Comparison of ENCODE assay signal across 19 cellular contexts in genomic region chrX:93319604-93320003, GRCh38.
DNase-seq lines count a peak whose midpoint lies in the region; ATAC-seq and TF ChIP-seq lines count a peak whose summit lies in the region.
"Had no signal": no experiment of that assay in that cellular context is flagged by ENCODE, and none has a peak within 500 bp of the region (broad histone marks: within the 10 kb centered on the region; RNA-seq: fewer than 3 reads in every experiment).

No MANE protein-coding gene starts in this region.

- H3K27me3 ChIP-seq in H9 (ENCODE audit: insufficient read depth, low read length): no peaks in the 10 kb centered on the region; the same call in 1 of the 2 replicates
- no peaks in the 10 kb centered on the region for H3K27me3 ChIP-seq in endodermal cell (ENCODE audit: control insufficient read depth, insufficient read depth, low read length, poor library complexity, severe bottlenecking)

- H2AFZ ChIP-seq in H9 (ENCODE audit: low read length): no peak overlapping the region

- H3K4me3 ChIP-seq in endodermal cell (ENCODE audit: low read length): no peak overlapping the region
- H3K4me3 ChIP-seq: A549, BLaER1 had no signal

- no CpG with 5 or more reads among the region's 5 CpGs for WGBS in H9 (ENCODE audit: extremely low coverage, insufficient read length, low lambda C conversion rate)
- WGBS in endodermal cell (ENCODE audit: insufficient coverage in 1 of 2, insufficient read length in 1 of 2), 2 experiments: 78% methylated on average over 5 of the region's 5 CpGs; no CpG with 5 or more reads in 1 of the 2 experiments

- H4K20me1 ChIP-seq in H9 (ENCODE audit: control insufficient read depth, insufficient read depth, insufficient read length): no peaks in the 10 kb centered on the region
- H4K20me1 ChIP-seq: BLaER1 had no signal

- no peak overlapping the region for H3K14ac ChIP-seq in H9 (ENCODE audit: insufficient read depth, low read length)

- H2BK12ac ChIP-seq in H9 (ENCODE audit: insufficient read length, low read depth, low read length): no peak overlapping the region

- no peaks in the 10 kb centered on the region for H3K36me3 ChIP-seq in endodermal cell (ENCODE audit: control insufficient read depth, insufficient read depth, low read length)
- H3K36me3 ChIP-seq: BLaER1 had no signal

- TF ChIP-seq CTCF in H9 (conservative IDR thresholded peaks at IDR 0.05) (no peak), endodermal cell (conservative IDR thresholded peaks at IDR 0.05) (no peak), nephron progenitor cell (IDR thresholded peaks at IDR 0.05) (no peak)

- H3K9ac ChIP-seq in H9 (ENCODE audit: extremely low read depth, insufficient read length, low read length) (no peak overlapping the region), endodermal cell (ENCODE audit: extremely low read depth, low read length, poor library complexity, severe bottlenecking) (no peak overlapping the region)
- H3K9ac ChIP-seq: BLaER1 had no signal

- H3K4me2 ChIP-seq in H9 (ENCODE audit: insufficient read depth, insufficient read length, low read length): no peak overlapping the region
- H3K4me2 ChIP-seq: A549, BLaER1 had no signal

- H3K79me2 ChIP-seq in H9 (ENCODE audit: insufficient read depth, low read length): no peaks in the 10 kb centered on the region

- no peak overlapping the region for H4K8ac ChIP-seq in H9 (replicated peaks; ENCODE audit: insufficient read length, low read depth, low read length)

- ATAC-seq in activated CD4-positive, alpha-beta T cell treated with anti-CD3 and anti-CD28 coated beads for 36 hours: no peak
- no peak for ATAC-seq in GM18517 (IDR thresholded peaks at IDR 0.05; ENCODE audit: unreplicated experiment)
- ATAC-seq: A549 had no signal

- H3K9me3 Mint-ChIP-seq in H9 (peaks cover 13 to 22% of the 10 kb centered on the region in 2 experiments), endodermal cell (peaks cover 20% of the 10 kb centered on the region), nephron progenitor cell (peaks cover 23% of the 10 kb centered on the region)
- peaks cover 5% of the 10 kb centered on the region for H3K9me3 Mint-ChIP-seq in activated CD4-positive, alpha-beta T cell treated with anti-CD3 and anti-CD28 coated beads for 36 hours (ENCODE audit: low read depth)

- intact Hi-C loops in activated CD4-positive, alpha-beta T cell treated with anti-CD3 and anti-CD28 coated beads for 36 hours (cut with DNase I, micrococcal nuclease): no loop called here

- H3K23me2 ChIP-seq in H9 (ENCODE audit: insufficient read length, low read depth, low read length, poor library complexity, severe bottlenecking): no peaks in the 10 kb centered on the region

- no peak overlapping the region for H3K56ac ChIP-seq in H9 (ENCODE audit: insufficient read length, low read depth, low read length)

- H3K4me3 Mint-ChIP-seq in H9 (no peak overlapping the region), endodermal cell (no peak overlapping the region), nephron progenitor cell (no peak overlapping the region)
- H3K4me3 Mint-ChIP-seq in activated CD4-positive, alpha-beta T cell treated with anti-CD3 and anti-CD28 coated beads for 36 hours: no peak overlapping the region
- H3K4me3 Mint-ChIP-seq: CD14-positive monocyte; CD4-positive, alpha-beta memory T cell had no signal

- no peak overlapping the region for H2AK5ac ChIP-seq in H9 (ENCODE audit: insufficient read length, low read length)

- POLR2A ChIA-PET in activated CD4-positive, alpha-beta T cell treated with anti-CD3 and anti-CD28 coated beads for 36 hours (lab: Charles Lee): no interaction called here

- H3K27ac Mint-ChIP-seq in H9: peak overlapping the region in 1 of 3 experiments; percentile 34; a peak in 1 of 7 replicates
- no peak overlapping the region for H3K27ac Mint-ChIP-seq in endodermal cell
- no peak overlapping the region for H3K27ac Mint-ChIP-seq in nephron progenitor cell
- H3K27ac Mint-ChIP-seq in activated CD4-positive, alpha-beta T cell treated with anti-CD3 and anti-CD28 coated beads for 36 hours: no peak overlapping the region
- H3K27ac Mint-ChIP-seq: CD14-positive monocyte; CD4-positive, alpha-beta memory T cell had no signal

- no peaks in the 10 kb centered on the region; the same call in 1 of the 2 replicates for H3K4me1 ChIP-seq in H9 (ENCODE audit: insufficient read depth, low read length)
- no peaks in the 10 kb centered on the region for H3K4me1 ChIP-seq in endodermal cell (ENCODE audit: control insufficient read depth, insufficient read depth, low read length)
- H3K4me1 ChIP-seq: A549, BLaER1 had no signal

- no peaks in the 10 kb centered on the region for H3K27me3 Mint-ChIP-seq in H9 (ENCODE audit: low read depth)
- no peaks in the 10 kb centered on the region for H3K27me3 Mint-ChIP-seq in endodermal cell (ENCODE audit: insufficient read depth)
- no peaks in the 10 kb centered on the region for H3K27me3 Mint-ChIP-seq in nephron progenitor cell (ENCODE audit: low read depth, poor library complexity)
- H3K27me3 Mint-ChIP-seq in activated CD4-positive, alpha-beta T cell treated with anti-CD3 and anti-CD28 coated beads for 36 hours: no peaks in the 10 kb centered on the region
- H3K27me3 Mint-ChIP-seq: CD4-positive, alpha-beta memory T cell had no signal

- no peak overlapping the region for H2BK5ac ChIP-seq in H9 (ENCODE audit: insufficient read length, low read length)

- DNase-seq in Caki2 (ENCODE audit: low read depth): peak; percentile 27
- DNase-seq in H9: peak; percentile 53
- DNase-seq in endodermal cell: peak; percentile 55
- peak; percentile 3 for DNase-seq in nephron progenitor cell
- no peak for DNase-seq in T-helper 9 cell
- no peak for DNase-seq in activated CD4-positive, alpha-beta T cell treated with anti-CD3 and anti-CD28 coated beads for 36 hours
- no peak for DNase-seq in mesenteric fat pad (ENCODE audit: low spot score)
- DNase-seq: Calu3; CD4-positive, alpha-beta memory T cell; DMS53; DND-41; EL; GDM1; HCEC 1CT had no signal

- H3K4me1 Mint-ChIP-seq in H9 (peaks cover 4 to 5% of the 10 kb centered on the region in 2 experiments; a peak in 2 of 4 replicates), endodermal cell (no peaks in the 10 kb centered on the region), nephron progenitor cell (no peaks in the 10 kb centered on the region)
- H3K4me1 Mint-ChIP-seq in activated CD4-positive, alpha-beta T cell treated with anti-CD3 and anti-CD28 coated beads for 36 hours: no peaks in the 10 kb centered on the region
- H3K4me1 Mint-ChIP-seq: CD14-positive monocyte; CD4-positive, alpha-beta memory T cell had no signal

- H3K79me1 ChIP-seq in H9 (ENCODE audit: insufficient read depth, low read depth, low read length, poor library complexity, severe bottlenecking): no peaks in the 10 kb centered on the region

- in situ Hi-C loops in Caki2 (cut with HindIII; ENCODE audit: low pct_unique_long_range_greater_than_20kb, low sequenced_read_pairs): no loop called here

- no peak overlapping the region for H4K91ac ChIP-seq in H9 (ENCODE audit: insufficient read length, low read depth, low read length)

- H2BK20ac ChIP-seq in H9 (ENCODE audit: low read depth, low read length, poor library complexity, severe bottlenecking): no peak overlapping the region

- H3T11ph ChIP-seq in H9 (ENCODE audit: low read length): no peak overlapping the region

- H3K27ac ChIP-seq in H9 (ENCODE audit: insufficient read length, low read depth, low read length): no peak overlapping the region
- H3K27ac ChIP-seq in endodermal cell (ENCODE audit: low read depth, low read length): no peak overlapping the region
- H3K27ac ChIP-seq: 22Rv1, A549, BLaER1 had no signal

- H3K4ac ChIP-seq in H9 (ENCODE audit: low read depth, low read length): no peak overlapping the region

- H3K36me3 Mint-ChIP-seq in H9 (ENCODE audit: insufficient read depth in 1 of 3, low read depth in 3 of 3) (peaks cover 8 to 16% (median 16%) of the 10 kb centered on the region in 3 experiments), endodermal cell (ENCODE audit: low read depth) (no peaks in the 10 kb centered on the region), nephron progenitor cell (ENCODE audit: low read depth) (no peaks in the 10 kb centered on the region)
- H3K36me3 Mint-ChIP-seq in activated CD4-positive, alpha-beta T cell treated with anti-CD3 and anti-CD28 coated beads for 36 hours (ENCODE audit: low read depth): no peaks in the 10 kb centered on the region
- H3K36me3 Mint-ChIP-seq: CD14-positive monocyte; CD4-positive, alpha-beta memory T cell had no signal

- no peak overlapping the region for H3K23ac ChIP-seq in H9 (ENCODE audit: insufficient read length, low read depth, low read length)

- no peak overlapping the region for H2BK15ac ChIP-seq in H9 (ENCODE audit: low read depth, low read length)

- no peak overlapping the region for H2BK120ac ChIP-seq in H9 (ENCODE audit: low read depth, low read length, poor library complexity, severe bottlenecking)

- CTCF ChIA-PET in activated CD4-positive, alpha-beta T cell treated with anti-CD3 and anti-CD28 coated beads for 36 hours (lab: Charles Lee): no interaction called here

- no peak overlapping the region for H3K18ac ChIP-seq in H9 (ENCODE audit: insufficient read length, low read depth, low read length)

- H3K9me3 ChIP-seq in H9 (ENCODE audit: control insufficient read depth, low read depth, low read length): no peaks in the 10 kb centered on the region
- no peaks in the 10 kb centered on the region for H3K9me3 ChIP-seq in endodermal cell (ENCODE audit: control insufficient read depth, low read length)
- H3K9me3 ChIP-seq: A549 had no signal

- no peak overlapping the region for H4K5ac ChIP-seq in H9 (ENCODE audit: insufficient read length, low read depth, low read length)

Comparison
In these comparisons a context has a peak if more than half of its experiments do, and no peak if none do; other contexts are left out.
1. DNase-seq: peak in Caki2 (single experiment), H9 (single experiment), endodermal cell (single experiment) and nephron progenitor cell (single experiment); none in T-helper 9 cell (single experiment), activated CD4-positive, alpha-beta T cell treated with anti-CD3 and anti-CD28 coated beads for 36 hours (single experiment) and mesenteric fat pad (single experiment).